Comparison of ENCODE assay signal across 14 cellular contexts in genomic region chr11:72771507-72771906, GRCh38. TPM values are rescaled to one million over a fixed set of nuclear protein-coding genes. Genes with fewer than 3 reads are reported as not detected.
DNase-seq lines count a peak whose midpoint lies in the region; ATAC-seq, FAIRE-seq and TF ChIP-seq lines count a peak whose summit lies in the region.
"Had no signal": no experiment of that assay in that cellular context is flagged by ENCODE, and none has a peak within 500 bp of the region (broad histone marks: within the 10 kb centered on the region; RNA-seq: fewer than 3 reads in every experiment).

No MANE protein-coding gene starts in this region.

- H3K14ac ChIP-seq in IMR-90 (replicated peaks; ENCODE audit: low read depth, low read length), result peak overlapping the region; percentile 80

- POLR2A ChIA-PET in IMR-90 (lab: Charles Lee; ENCODE audit: unreplicated experiment), result no interaction called here

- intact Hi-C loops in IMR-90 (cut with micrococcal nuclease), result no loop called here

- BruUV-seq in IMR-90 (replicated peaks; lab: Mats Ljungman, UMichigan), result no TSS peak

- H3K4ac ChIP-seq in IMR-90 (ENCODE audit: low read depth, low read length) (peak overlapping the region; percentile 69), mesendoderm (ENCODE audit: low read depth, low read length) (no peak overlapping the region)

- H3K4me1 ChIP-seq in IMR-90 (ENCODE audit: control insufficient read depth, insufficient read depth, low read length) (peaks cover 28% of the 10 kb centered on the region), mesendoderm (ENCODE audit: control insufficient read depth, low read depth, low read length) (no peaks in the 10 kb centered on the region), suprapubic skin (peaks cover 25% of the 10 kb centered on the region)

- TF ChIP-seq RAD21 in IMR-90 (IDR thresholded peaks at IDR 0.05; ENCODE audit: low read length), result 0 out of 2 replicates have a peak, but pooled peaks have one; percentile 9

- in situ Hi-C loops in IMR-90 (cut with MboI; ENCODE audit: low sequenced_read_pairs), result no loop called here

- H3K9me3 ChIP-seq in IMR-90 (ENCODE audit: control insufficient read depth, insufficient read depth, low read length), result no peaks in the 10 kb centered on the region
- H3K9me3 ChIP-seq in suprapubic skin, result no peaks in the 10 kb centered on the region
- H3K9me3 ChIP-seq: ovary, testis had no signal

- H2AFZ ChIP-seq in IMR-90 (replicated peaks; ENCODE audit: low read length, poor library complexity), result peak overlapping the region; percentile 84

- H3K9ac ChIP-seq in IMR-90 (ENCODE audit: low read depth, low read length) (peak overlapping the region; percentile 11; the same call in 1 of the 2 replicates), mesendoderm (ENCODE audit: low read length) (no peak overlapping the region)

- 0% methylated on average over 2 of the region's 4 CpGs; no CpG with 5 or more reads in 1 of the 2 experiments for whole genome bisulfite sequencing in IMR-90 (ENCODE audit: extremely low coverage in 2 of 2, insufficient read length in 1 of 2), 2 experiments
- WGBS in mesendoderm (ENCODE audit: extremely low coverage, insufficient coverage, low lambda C conversion rate), result no CpG with 5 or more reads among the region's 4 CpGs
- 68% methylated on average over 4 of the region's 4 CpGs for WGBS in suprapubic skin

- H3K18ac ChIP-seq in IMR-90 (ENCODE audit: low read depth, low read length) (peak overlapping the region; percentile 9; the same call in 1 of the 2 replicates), mesendoderm (ENCODE audit: low read length) (no peak overlapping the region)

- H3K27me3 ChIP-seq in IMR-90 (ENCODE audit: control insufficient read depth, insufficient read depth, low read length) (no peaks in the 10 kb centered on the region), mesendoderm (ENCODE audit: insufficient read depth, low read length, poor library complexity) (no peaks in the 10 kb centered on the region), suprapubic skin (no peaks in the 10 kb centered on the region)
- H3K27me3 ChIP-seq: ovary, testis had no signal

- TF ChIP-seq CTCF in AG10803 (conservative IDR thresholded peaks at IDR 0.05; ENCODE audit: low read length), result no peak
- no peak for TF ChIP-seq CTCF in IMR-90 (conservative IDR thresholded peaks at IDR 0.05; ENCODE audit: low read depth, low read length)
- no peak for TF ChIP-seq CTCF in suprapubic skin (IDR thresholded peaks at IDR 0.05)

- CTCF ChIA-PET in IMR-90 (lab: Yijun Ruan, JAX), result no interaction called here

- peak; percentile 49 for DNase-seq in AG10803 (ENCODE audit: low read depth)
- peak; percentile 72 for DNase-seq in IMR-90
- DNase-seq in dedifferentiated amniotic fluid mesenchymal stem cell (ENCODE audit: extremely low spot score), result peak; percentile 26
- peak; percentile 35 for DNase-seq in mesendoderm
- no peak for DNase-seq in GM19239 (ENCODE audit: insufficient read length, low spot score)
- no peak for DNase-seq in COLO829 (ENCODE audit: low spot score)
- DNase-seq in suprapubic skin (ENCODE audit: low spot score in 2 of 2), result no peak
- no peak for DNase-seq in NK-92 treated with Interleukin-12 subunit alpha and Interleukin-12 subunit beta, amount 100 ng/mL, for 24 hours (lab: John Stamatoyannopoulos, UW)
- DNase-seq: activated CD4-positive, CD25-positive, alpha-beta regulatory T cell; activated CD8-positive, alpha-beta memory T cell treated with anti-CD3 and anti-CD28 coated beads, Interleukin-2, amount 50 U/mL, for 48 hours; ovary; testis had no signal

- H3K9me1 ChIP-seq in IMR-90 (ENCODE audit: insufficient read depth, low read length), result peaks cover 8% of the 10 kb centered on the region; the same call in 1 of the 2 replicates

- H3K56ac ChIP-seq in IMR-90 (ENCODE audit: extremely low read depth, insufficient read depth, low read length) (no peak overlapping the region), mesendoderm (ENCODE audit: low read length) (peak overlapping the region; percentile 15)

- H2BK15ac ChIP-seq in IMR-90 (ENCODE audit: low read depth, low read length) (peak overlapping the region; percentile 37; the same call in 1 of the 3 replicates), mesendoderm (replicated peaks; ENCODE audit: low read depth) (no peak overlapping the region)

- H2AK9ac ChIP-seq in IMR-90 (replicated peaks; ENCODE audit: low read depth, low read length, poor library complexity), result peak overlapping the region; percentile 61

- no peak for FAIRE-seq in GM19239 (lab: Jason Lieb, UNC)

- TF ChIP-seq POLR2A in IMR-90 (IDR thresholded peaks at IDR 0.05; ENCODE audit: low read depth, low read length), result peak; percentile 45; the same call in 1 of the 2 replicates
- TF ChIP-seq POLR2A in suprapubic skin (IDR thresholded peaks at IDR 0.05), result no peak

- H2BK120ac ChIP-seq in IMR-90 (ENCODE audit: low read depth, low read length) (peak overlapping the region; percentile 38), mesendoderm (ENCODE audit: low read depth, low read length) (no peak overlapping the region)

- peak overlapping the region; percentile 7; the same call in 1 of the 2 replicates for H3K4me2 ChIP-seq in IMR-90 (ENCODE audit: low read depth, low read length)
- H3K4me2 ChIP-seq in mesendoderm (ENCODE audit: low read length), result no peak overlapping the region

- H3K79me1 ChIP-seq in IMR-90 (ENCODE audit: low read depth in 1 of 2, low read length in 2 of 2) (peaks cover 0 to 20% of the 10 kb centered on the region in 2 experiments; a peak in 2 of 4 replicates), mesendoderm (ENCODE audit: low read length) (no peaks in the 10 kb centered on the region)

- H4K5ac ChIP-seq in IMR-90 (ENCODE audit: low read depth, low read length), result no peak overlapping the region
- no peak overlapping the region for H4K5ac ChIP-seq in mesendoderm (ENCODE audit: low read length)

- H2BK5ac ChIP-seq in IMR-90 (ENCODE audit: low read depth, low read length, poor library complexity, severe bottlenecking) (peak overlapping the region; percentile 21), mesendoderm (ENCODE audit: low read length) (no peak overlapping the region)

- ATAC-seq in IMR-90 (ENCODE audit: low read depth), result peak; percentile 89
- ATAC-seq: activated naive CD4-positive, alpha-beta T cell treated with anti-CD3 and anti-CD28 coated beads, Interleukin-2, amount 50 U/mL, for 72 hours had no signal

- H3K23ac ChIP-seq in IMR-90 (ENCODE audit: low read depth, low read length), result peak overlapping the region; percentile 49; the same call in 1 of the 2 replicates
- no peak overlapping the region for H3K23ac ChIP-seq in mesendoderm (ENCODE audit: low read length)

- no peak overlapping the region for H3K4me3 ChIP-seq in AG10803 (ENCODE audit: low read length)
- H3K4me3 ChIP-seq in IMR-90 (ENCODE audit: insufficient read depth, low read depth, low read length), result no peak overlapping the region
- no peak overlapping the region for H3K4me3 ChIP-seq in mesendoderm (ENCODE audit: low read length)
- no peak overlapping the region for H3K4me3 ChIP-seq in suprapubic skin
- H3K4me3 ChIP-seq: ovary, SK-N-MC, testis had no signal

- dilution Hi-C loops in IMR-90 (cut with HindIII; ENCODE audit: low sequenced_read_pairs, unreplicated experiment), result no loop called here

- H4K20me1 ChIP-seq in IMR-90 (ENCODE audit: insufficient read depth, low read length), result peaks cover 13% of the 10 kb centered on the region

- H3K27ac ChIP-seq in IMR-90 (ENCODE audit: insufficient read depth, low read length), result peak overlapping the region; percentile 8; the same call in 1 of the 2 replicates
- no peak overlapping the region for H3K27ac ChIP-seq in mesendoderm (ENCODE audit: low read depth, low read length)
- no peak overlapping the region for H3K27ac ChIP-seq in suprapubic skin
- H3K27ac ChIP-seq: ovary, SK-N-MC, testis had no signal

- H2BK20ac ChIP-seq in IMR-90 (ENCODE audit: low read depth, low read length), result no peak overlapping the region

- no peaks in the 10 kb centered on the region for H3K79me2 ChIP-seq in mesendoderm (ENCODE audit: control insufficient read depth, insufficient read depth, low read length)

- H2AK5ac ChIP-seq in IMR-90 (ENCODE audit: low read depth, low read length) (peak overlapping the region; percentile 78), mesendoderm (ENCODE audit: low read length) (no peak overlapping the region)

- no peaks in the 10 kb centered on the region for H3K36me3 ChIP-seq in IMR-90 (ENCODE audit: control insufficient read depth, insufficient read depth, low read length)
- H3K36me3 ChIP-seq in mesendoderm (ENCODE audit: control insufficient read depth, insufficient read depth, low read length), result no peaks in the 10 kb centered on the region
- peaks cover 8% of the 10 kb centered on the region for H3K36me3 ChIP-seq in suprapubic skin
- H3K36me3 ChIP-seq: ovary had no signal

- no peak for TF ChIP-seq EP300 in suprapubic skin (IDR thresholded peaks at IDR 0.05)

- H4K91ac ChIP-seq in IMR-90 (ENCODE audit: insufficient read depth, low read depth, low read length), result peak overlapping the region; percentile 65

- H4K8ac ChIP-seq in IMR-90 (ENCODE audit: low read depth in 2 of 2, low read length in 2 of 2) (peak overlapping the region in 1 of 2 experiments; percentile 36; a peak in 2 of 4 replicates), mesendoderm (ENCODE audit: low read depth, low read length) (no peak overlapping the region)

TF ChIP-seq in IMR-90, 13 proteins besides CTCF, POLR2A, EP300 and RAD21 (continues in another document):
- TF ChIP-seq CHD1 (IDR thresholded peaks at IDR 0.05; ENCODE audit: low read depth, low read length), result no peak
- no peak for TF ChIP-seq RFX5 (IDR thresholded peaks at IDR 0.05; ENCODE audit: low read depth, low read length)
- no peak for TF ChIP-seq CEBPB (IDR thresholded peaks at IDR 0.05; ENCODE audit: low read depth, low read length)

RNA-seq across cellular contexts. Expression of gene ARAP1, which starts 19.3 kb away (rescaled TPM):
- total RNA-seq in IMR-90 (2012; rRNA removed) (37.6 and 38.0 TPM in 2 replicates), suprapubic skin (100 to 1,000 TPM in 1 of 4 donors, 10 to 100 TPM in 3; 53.8 to 126 (median 88.8) TPM)
- 59.4 and 63.1 TPM in 2 replicates for polyA plus RNA-seq in IMR-90 (2012; rRNA removed)
- polyA plus RNA-seq in IMR-90 (2012; cell fraction: cytosol; rRNA removed), result 42.2 and 63.5 TPM in 2 replicates
- 119 and 357 TPM in 2 replicates for polyA plus RNA-seq in IMR-90 (2012; cell fraction: nucleus; rRNA removed; ENCODE audit: low replicate concordance)
- 29.0 TPM for polyA plus RNA-seq in mesendoderm (2013, experiment 1 of 2)
- polyA plus RNA-seq in mesendoderm (2013, experiment 2 of 2), result 27.5 TPM

RNA-seq across cellular contexts. Expression of gene STARD10, which starts 22.3 kb away (rescaled TPM):
- 22.2 and 23.8 TPM in 2 replicates for total RNA-seq in IMR-90 (2012; rRNA removed)
- polyA plus RNA-seq in IMR-90 (2012; rRNA removed), result 32.9 and 37.4 TPM in 2 replicates
- polyA plus RNA-seq in IMR-90 (2012; cell fraction: cytosol; rRNA removed), result 51.8 and 54.8 TPM in 2 replicates
- 18.7 and 29.9 TPM in 2 replicates for polyA plus RNA-seq in IMR-90 (2012; cell fraction: nucleus; rRNA removed; ENCODE audit: low replicate concordance)
- polyA plus RNA-seq in mesendoderm (2013, experiment 1 of 2), result 12.8 TPM
- 13.7 TPM for polyA plus RNA-seq in mesendoderm (2013, experiment 2 of 2)
- total RNA-seq in suprapubic skin, result 10 to 100 TPM; 76.3 to 83.0 (median 79.4) TPM

RNA-seq across cellular contexts. Expression of gene ATG16L2, which starts 42.7 kb away (rescaled TPM):
- total RNA-seq in IMR-90 (2012; rRNA removed) (1.3 and 1.4 TPM in 2 replicates), suprapubic skin (100 to 1,000 TPM in 2 of 4 donors, 10 to 100 TPM in 2; 81.9 to 231 (median 111) TPM)
- 12.2 and 12.7 TPM in 2 replicates for polyA plus RNA-seq in IMR-90 (2012; rRNA removed)
- polyA plus RNA-seq in IMR-90 (2012; cell fraction: cytosol; rRNA removed), result 2.9 and 5.8 TPM in 2 replicates
- 186 and 227 TPM in 2 replicates for polyA plus RNA-seq in IMR-90 (2012; cell fraction: nucleus; rRNA removed; ENCODE audit: low replicate concordance)
- 2.2 TPM for polyA plus RNA-seq in mesendoderm (2013, experiment 1 of 2)
- 2.3 TPM for polyA plus RNA-seq in mesendoderm (2013, experiment 2 of 2)

Comparison
In these comparisons a context has a peak if more than half of its experiments do, and no peak if none do; other contexts are left out.
1. DNase-seq: peak in AG10803 (single experiment), IMR-90 (single experiment), dedifferentiated amniotic fluid mesenchymal stem cell (single experiment) and mesendoderm (single experiment); none in GM19239 (single experiment), COLO829 (single experiment), suprapubic skin (0 of 2) and NK-92 treated with Interleukin-12 subunit alpha and Interleukin-12 subunit beta, amount 100 ng/mL, for 24 hours (single experiment).
2. RNA of gene ATG16L2, which starts 42.7 kb away (total RNA-seq): 81.9 to 231 TPM in suprapubic skin; 1.3 to 1.4 TPM in IMR-90; every median in the first group is over 10 times any median in the second.